21 cellular contexts compared by ENCODE assay signal in the genomic region with DNA sequence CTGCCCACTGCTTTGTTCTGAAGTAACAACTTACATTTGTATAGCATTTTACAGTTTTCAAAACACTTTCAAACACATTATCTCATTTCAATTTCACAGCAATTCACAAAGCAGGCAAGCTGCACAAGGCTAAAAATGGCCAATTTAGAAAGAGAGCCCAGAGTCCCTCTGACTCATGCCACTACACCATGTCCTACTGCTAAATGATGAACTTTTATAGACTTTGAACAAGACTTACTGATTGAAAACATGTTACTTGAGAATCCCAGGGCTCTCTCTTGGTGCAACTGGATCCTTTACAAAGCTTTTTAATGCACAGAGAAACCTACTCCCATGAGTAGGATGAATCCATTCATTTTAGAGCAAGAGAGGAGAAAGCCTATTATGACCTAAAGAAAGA. TPM values are rescaled to one million over a fixed set of nuclear protein-coding genes. Genes with fewer than 3 reads are reported as not detected.
"Had no signal": no experiment of that assay in that cellular context is flagged by ENCODE, and none has a peak within 500 bp of the region (broad histone marks: within the 10 kb centered on the region; RNA-seq: fewer than 3 reads in every experiment).

No MANE protein-coding gene starts in this region.

- H3K9me3 ChIP-seq: heart left ventricle, mucosa of descending colon, neutrophil, right atrium auricular region, sigmoid colon, tibial artery, upper lobe of left lung, uterus had no signal

- DNase-seq: effector CD4-positive, alpha-beta T cell; endodermal cell; foreskin melanocyte; heart left ventricle; hippocampal formation; kidney glomerular epithelial cell; mucosa of descending colon; naive thymus-derived CD8-positive, alpha-beta T cell; posterior cingulate gyrus; sigmoid colon; small intestine; stimulated activated CD4-positive, alpha-beta T cell treated with anti-CD3 and anti-CD28 coated beads, Interleukin-12 subunit alpha, Interleukin-12 subunit beta, amount 100 ng/mL, for 4 hours; stimulated activated CD4-positive, alpha-beta T cell treated with anti-CD3 and anti-CD28 coated beads, Interleukin-2, amount 100 ng/mL, for 48 hours; stimulated activated naive CD8-positive, alpha-beta T cell treated with anti-CD3 and anti-CD28 coated beads, Interleukin-15, Interleukin-2, amounts not matched to agents 100 U/mL and 50 U/mL, for 24 hours; tibial artery; upper lobe of left lung; uterus had no signal

- H3K27ac ChIP-seq: coronary artery, heart left ventricle, neutrophil, right atrium auricular region, sigmoid colon, tibial artery, upper lobe of left lung, uterus had no signal

- H3K4me3 ChIP-seq: coronary artery, heart left ventricle, mucosa of descending colon, right atrium auricular region, sigmoid colon, tibial artery, upper lobe of left lung, uterus had no signal

- H3K27me3 ChIP-seq: heart left ventricle, neutrophil, right atrium auricular region, sigmoid colon, tibial artery, upper lobe of left lung, uterus had no signal

- ATAC-seq: heart left ventricle; mucosa of descending colon; naive thymus-derived CD8-positive, alpha-beta T cell; stimulated activated naive CD8-positive, alpha-beta T cell treated with anti-CD3 and anti-CD28 coated beads, Interleukin-15, Interleukin-2, amounts not matched to agents 100 U/mL and 50 U/mL, for 24 hours had no signal

- H3K4me1 ChIP-seq: uterus had no signal

- H3K36me3 ChIP-seq: heart left ventricle, neutrophil, right atrium auricular region, sigmoid colon, tibial artery, upper lobe of left lung, uterus had no signal

RNA-seq across cellular contexts. Expression of gene CDKL2, which starts 48.6 kb away (rescaled TPM):
- total RNA-seq: mesenteric fat pad had no signal
